1 cellular context compared by ENCODE assay signal in genomic region chr1:77986810-77987209, GRCh38.
TF ChIP-seq lines count a peak whose summit lies in the region.

No MANE protein-coding gene starts in this region.

TF ChIP-seq in HepG2, 621 proteins besides CTCF, POLR2A, EP300 and RAD21:
- TF ChIP-seq ZNF740 (CRISPR knock-in tag; IDR thresholded peaks at IDR 0.05) (no peak), SMYD3 (CRISPR knock-in tag; IDR thresholded peaks at IDR 0.05) (no peak), ISL2 (CRISPR knock-in tag; IDR thresholded peaks at IDR 0.05) (no peak), NFYB (CRISPR knock-in tag; IDR thresholded peaks at IDR 0.05) (no peak), ZNF552 (CRISPR knock-in tag; IDR thresholded peaks at IDR 0.05; ENCODE audit: borderline replicate concordance) (no peak), ZNF451 (CRISPR knock-in tag; IDR thresholded peaks at IDR 0.05) (no peak), FOXK1 (CRISPR knock-in tag; IDR thresholded peaks at IDR 0.05; ENCODE audit: borderline replicate concordance, low read depth) (no peak), HOMEZ (CRISPR knock-in tag; IDR thresholded peaks at IDR 0.05; ENCODE audit: low read depth) (no peak), PREB (CRISPR knock-in tag; IDR thresholded peaks at IDR 0.05) (no peak), ZNF850 (CRISPR knock-in tag; conservative IDR thresholded peaks at IDR 0.05) (no peak), CEBPG (CRISPR knock-in tag; IDR thresholded peaks at IDR 0.05) (peak; percentile 33; the same call in 1 of the 2 replicates), CERS6 (CRISPR knock-in tag; IDR thresholded peaks at IDR 0.05) (no peak), CEBPB (IDR thresholded peaks at IDR 0.05; ENCODE audit: borderline replicate concordance, low read depth, low read length) (peak; percentile 47; the same call in 1 of the 2 replicates)
